Comparison of ENCODE assay signal across 12 cellular contexts in genomic region chr4:921830-922331, GRCh38. TPM values are rescaled to one million over a fixed set of nuclear protein-coding genes. Genes with fewer than 3 reads are reported as not detected.
DNase-seq lines count a peak whose midpoint lies in the region; ATAC-seq, FAIRE-seq and TF ChIP-seq lines count a peak whose summit lies in the region.
"Had no signal": no experiment of that assay in that cellular context is flagged by ENCODE, and none has a peak within 500 bp of the region (broad histone marks: within the 10 kb centered on the region; RNA-seq: fewer than 3 reads in every experiment).

No MANE protein-coding gene starts in this region.

- peaks cover 98% of the 10 kb centered on the region for H3K79me2 ChIP-seq in astrocyte (ENCODE audit: insufficient read depth, low read length)

- H4K20me1 ChIP-seq in astrocyte (ENCODE audit: insufficient read depth, low read length) = peaks cover 91% of the 10 kb centered on the region

- TF ChIP-seq CTCF in astrocyte (IDR thresholded peaks at IDR 0.05; ENCODE audit: insufficient read depth, low read depth, low read length) = no peak

- no peak for FAIRE-seq in astrocyte (lab: Jason Lieb, UNC)

- H3K4me3 Mint-ChIP-seq in astrocyte (ENCODE audit: unreplicated experiment) = no peak overlapping the region

- H3K36me3 Mint-ChIP-seq in astrocyte (ENCODE audit: low read depth, unreplicated experiment) = peaks cover 8% of the 10 kb centered on the region

- H3K27ac Mint-ChIP-seq in astrocyte (ENCODE audit: unreplicated experiment) = no peak overlapping the region

- no peak overlapping the region for H2AFZ ChIP-seq in astrocyte (ENCODE audit: low read depth, low read length)
- H2AFZ ChIP-seq: hepatocyte had no signal

- H3K27me3 ChIP-seq in astrocyte (ENCODE audit: insufficient read depth, low read length) = no peaks in the 10 kb centered on the region
- H3K27me3 ChIP-seq: hepatocyte had no signal

- peaks cover 24% of the 10 kb centered on the region for H3K4me1 Mint-ChIP-seq in astrocyte (ENCODE audit: low read depth, unreplicated experiment)

- peaks cover 15% of the 10 kb centered on the region for H3K4me1 ChIP-seq in astrocyte (ENCODE audit: insufficient read depth, low read length)

- no peaks in the 10 kb centered on the region for H3K27me3 Mint-ChIP-seq in astrocyte (ENCODE audit: low read depth, unreplicated experiment)
- H3K27me3 Mint-ChIP-seq: central memory CD8-positive, alpha-beta T cell had no signal

- H3K4me2 ChIP-seq in astrocyte (ENCODE audit: low read length) = no peak overlapping the region
- H3K4me2 ChIP-seq: hepatocyte had no signal

- H3K9me3 Mint-ChIP-seq in astrocyte (ENCODE audit: unreplicated experiment) = peaks cover 4% of the 10 kb centered on the region
- H3K9me3 Mint-ChIP-seq: central memory CD8-positive, alpha-beta T cell had no signal

- peak; percentile 59 for ATAC-seq in HG03108 (IDR thresholded peaks at IDR 0.05; ENCODE audit: unreplicated experiment)
- ATAC-seq in HG03196 (IDR thresholded peaks at IDR 0.05; ENCODE audit: unreplicated experiment) = no peak
- no peak for ATAC-seq in GM19452 (IDR thresholded peaks at IDR 0.05; ENCODE audit: unreplicated experiment)

- H3K9ac ChIP-seq in astrocyte (ENCODE audit: low read length) = no peak overlapping the region

- H3K9me3 ChIP-seq in astrocyte (ENCODE audit: insufficient read depth, low read depth, low read length) = no peaks in the 10 kb centered on the region

- DNase-seq in stimulated activated CD4-positive, alpha-beta T cell treated with anti-CD3 and anti-CD28 coated beads, Interleukin-15, amount 100 ng/mL, for 24 hours = peak; percentile 31
- DNase-seq in stimulated activated CD4-positive, alpha-beta T cell treated with anti-CD3 and anti-CD28 coated beads, Interleukin-4, amount 100 ng/mL, for 4 hours = no peak
- DNase-seq in astrocyte (ENCODE audit: low read depth) = peak; percentile 33
- no peak for DNase-seq in UCSD-AML1 (lab: John Stamatoyannopoulos, UW; ENCODE audit: unreplicated experiment)
- no peak for DNase-seq in NCI-H1092 (lab: John Stamatoyannopoulos, UW)
- DNase-seq: C1 segment of cervical spinal cord, NCI-H524 had no signal

- no peaks in the 10 kb centered on the region for H3K36me3 ChIP-seq in astrocyte (ENCODE audit: insufficient read depth, low read length)

- H3K27ac ChIP-seq in astrocyte (ENCODE audit: low read depth, low read length) = no peak overlapping the region
- H3K27ac ChIP-seq: hepatocyte had no signal

- no peak overlapping the region for H3K4me3 ChIP-seq in astrocyte (ENCODE audit: insufficient read depth, low read depth, low read length)
- H3K4me3 ChIP-seq: hepatocyte had no signal

RNA-seq across cellular contexts. Expression of gene GAK, which starts 10.2 kb away (rescaled TPM):
- 86.9 and 89.9 TPM in 2 replicates for total RNA-seq in astrocyte

RNA-seq across cellular contexts. Expression of gene TMEM175, which starts 10.4 kb away (rescaled TPM):
- total RNA-seq in astrocyte = 22.1 and 27.8 TPM in 2 replicates

RNA-seq across cellular contexts. Expression of gene DGKQ, which starts 51.5 kb away (rescaled TPM):
- 19.0 and 20.2 TPM in 2 replicates for total RNA-seq in astrocyte

Comparison
In these comparisons a context has a peak if more than half of its experiments do, and no peak if none do; other contexts are left out.
1. DNase-seq: peak in stimulated activated CD4-positive, alpha-beta T cell treated with anti-CD3 and anti-CD28 coated beads, Interleukin-15, amount 100 ng/mL, for 24 hours (single experiment) and astrocyte (single experiment); none in stimulated activated CD4-positive, alpha-beta T cell treated with anti-CD3 and anti-CD28 coated beads, Interleukin-4, amount 100 ng/mL, for 4 hours (0 of 2), UCSD-AML1 (single experiment) and NCI-H1092 (single experiment).